In the genomic region with DNA sequence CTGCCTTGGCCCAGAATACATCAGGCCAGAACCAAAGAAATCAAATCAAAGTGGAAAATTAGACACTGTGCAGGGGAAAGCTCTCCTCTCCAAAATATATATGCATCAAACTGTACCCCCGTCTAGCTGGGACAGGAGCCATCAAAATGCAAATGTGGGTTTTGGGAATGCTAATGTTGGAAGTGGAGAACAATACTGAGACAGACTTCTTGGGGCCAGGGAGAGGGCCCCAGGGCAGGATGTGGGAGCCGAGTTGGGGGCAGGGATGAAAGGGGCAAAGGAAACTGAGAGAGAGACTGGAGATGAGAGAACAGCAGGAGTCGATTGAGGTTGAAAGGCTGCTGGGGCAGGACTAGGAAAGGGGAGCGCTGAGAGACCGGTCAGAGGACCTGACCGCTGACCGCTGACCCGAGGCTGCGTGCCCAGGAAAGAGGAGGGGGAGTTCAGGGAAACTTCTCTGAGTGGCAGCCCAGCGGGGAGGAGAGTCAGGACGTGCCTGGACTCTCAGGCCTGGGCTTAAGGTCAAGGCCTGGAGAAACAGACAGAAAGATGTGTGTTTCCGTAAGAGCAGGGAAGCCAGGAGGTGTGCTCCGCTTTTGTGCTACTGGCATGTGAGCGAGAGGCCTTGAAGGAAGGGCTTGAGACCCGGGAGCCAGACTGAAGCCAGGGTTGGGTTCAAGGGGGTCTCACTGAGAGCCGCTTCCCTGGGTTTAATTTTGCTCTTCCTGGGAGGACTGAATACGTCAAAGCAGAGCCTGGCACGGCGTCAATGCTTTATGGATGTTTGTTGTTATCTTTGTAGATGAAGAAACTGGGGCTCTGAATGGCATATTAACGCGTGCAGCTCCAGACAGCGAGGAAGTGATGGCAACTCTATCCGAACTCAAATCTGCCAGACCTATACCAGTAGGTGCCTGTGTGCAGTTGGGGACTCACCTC, we compare ENCODE assay signal across 15 cellular contexts.
DNase-seq lines count a peak whose midpoint lies in the region; TF ChIP-seq lines count a peak whose summit lies in the region.
"Had no signal": no experiment of that assay in that cellular context is flagged by ENCODE, and none has a peak within 500 bp of the region (broad histone marks: within the 10 kb centered on the region; RNA-seq: fewer than 3 reads in every experiment).

No MANE protein-coding gene starts in this region.

- H4K91ac ChIP-seq in H9 (ENCODE audit: insufficient read length, low read depth, low read length) (no peak overlapping the region), neuronal stem cell (ENCODE audit: low read depth, low read length, poor library complexity) (no peak overlapping the region)

- DNase-seq in H9: peak; percentile 98
- peak; percentile 42 for DNase-seq in amniotic epithelial cell (ENCODE audit: low read depth)
- no peak for DNase-seq in neuronal stem cell (ENCODE audit: low spot score)
- DNase-seq in Peyer's patch: no peak
- DNase-seq in middle frontal gyrus (ENCODE audit: extremely low spot score, low spot score): no peak
- DNase-seq in coronary artery (ENCODE audit: low spot score): no peak
- no peak for DNase-seq in AML-193 (lab: John Stamatoyannopoulos, UW)
- DNase-seq: activated effector memory CD4-positive, alpha-beta T cell treated with Interleukin-2 at 50 U/mL for 16 hours; EL; NCI-H2081 treated with DMSO at 0.1 percent for 48 hours; NCI-H774; stimulated activated CD4-positive, alpha-beta T cell treated with anti-CD3 and anti-CD28 coated beads, Interleukin-4, amount 100 ng/mL, for 1 hour had no signal

- H3K14ac ChIP-seq in H9 (ENCODE audit: insufficient read depth, low read length): peak overlapping the region; percentile 67
- no peak overlapping the region for H3K14ac ChIP-seq in neuronal stem cell (ENCODE audit: low read length)

- H2BK120ac ChIP-seq in H9 (ENCODE audit: low read depth, low read length, poor library complexity, severe bottlenecking): no peak overlapping the region
- no peak overlapping the region for H2BK120ac ChIP-seq in neuronal stem cell (ENCODE audit: low read depth, low read length)

- H3K4ac ChIP-seq in H9 (ENCODE audit: low read depth, low read length) (no peak overlapping the region), neuronal stem cell (ENCODE audit: low read length) (no peak overlapping the region)

- H2BK20ac ChIP-seq in H9 (ENCODE audit: low read depth, low read length, poor library complexity, severe bottlenecking): peak overlapping the region; percentile 46

- H3K4me3 Mint-ChIP-seq in H9: peak overlapping the region; percentile 56 to 70

- H3K23ac ChIP-seq in H9 (ENCODE audit: insufficient read length, low read depth, low read length): no peak overlapping the region
- no peak overlapping the region for H3K23ac ChIP-seq in neuronal stem cell (ENCODE audit: low read depth, low read length, poor library complexity)

- H3K79me2 ChIP-seq in H9 (ENCODE audit: insufficient read depth, low read length): no peaks in the 10 kb centered on the region

- H3K27ac ChIP-seq in H9 (ENCODE audit: insufficient read length, low read depth, low read length) (peak overlapping the region; percentile 90), iPS-18a (ENCODE audit: low read length) (peak overlapping the region; percentile 36), neuronal stem cell (replicated peaks; ENCODE audit: low read length) (no peak overlapping the region), Peyer's patch (no peak overlapping the region), coronary artery (no peak overlapping the region)
- H3K27ac ChIP-seq: BLaER1 treated with 17β-estradiol and CSF1 and Interleukin-3, amounts not matched to agents 10 nM and 100 nM had no signal

- no peak overlapping the region for H4K8ac ChIP-seq in H9 (replicated peaks; ENCODE audit: insufficient read length, low read depth, low read length)
- H4K8ac ChIP-seq in neuronal stem cell (ENCODE audit: low read depth, low read length): no peak overlapping the region

- H3K36me3 ChIP-seq in iPS-18a (ENCODE audit: control insufficient read depth, low read depth, low read length): no peaks in the 10 kb centered on the region
- no peaks in the 10 kb centered on the region for H3K36me3 ChIP-seq in neuronal stem cell (replicated peaks in 1 of 2; ENCODE audit: control insufficient read depth in 2 of 2, insufficient read depth in 2 of 2, low read length in 2 of 2)
- H3K36me3 ChIP-seq in Peyer's patch: no peaks in the 10 kb centered on the region
- H3K36me3 ChIP-seq: BLaER1 treated with 17β-estradiol and CSF1 and Interleukin-3, amounts not matched to agents 10 nM and 100 nM; tibial nerve had no signal

- no peak overlapping the region for H2BK5ac ChIP-seq in H9 (ENCODE audit: insufficient read length, low read length)
- H2BK5ac ChIP-seq in neuronal stem cell (ENCODE audit: low read length): no peak overlapping the region

- H3K79me1 ChIP-seq in H9 (ENCODE audit: insufficient read depth, low read depth, low read length, poor library complexity, severe bottlenecking): no peaks in the 10 kb centered on the region
- H3K79me1 ChIP-seq in neuronal stem cell (ENCODE audit: low read depth, low read length): no peaks in the 10 kb centered on the region

- H3K27me3 ChIP-seq in H9 (ENCODE audit: insufficient read depth, low read length) (no peaks in the 10 kb centered on the region), iPS-18a (ENCODE audit: control insufficient read depth, insufficient read depth, low read length) (peaks cover 8% of the 10 kb centered on the region), neuronal stem cell (ENCODE audit: control insufficient read depth in 3 of 3, insufficient read depth in 3 of 3, low read depth in 1 of 3, low read length in 3 of 3) (peaks cover 0 to 3% (median 0%) of the 10 kb centered on the region in 3 experiments), Peyer's patch (no peaks in the 10 kb centered on the region)
- H3K27me3 ChIP-seq: tibial nerve had no signal

- peaks cover 13% of the 10 kb centered on the region for H3K27me3 Mint-ChIP-seq in H9 (ENCODE audit: low read depth)

- H4K20me1 ChIP-seq in H9 (ENCODE audit: control insufficient read depth, insufficient read depth, insufficient read length): no peaks in the 10 kb centered on the region
- H4K20me1 ChIP-seq: BLaER1 treated with 17β-estradiol and CSF1 and Interleukin-3, amounts not matched to agents 10 nM and 100 nM had no signal

- no peak overlapping the region for H3T11ph ChIP-seq in H9 (ENCODE audit: low read length)

- H2AK5ac ChIP-seq in H9 (ENCODE audit: insufficient read length, low read length): no peak overlapping the region
- H2AK5ac ChIP-seq in neuronal stem cell (ENCODE audit: low read depth, low read length): no peak overlapping the region

- H2AFZ ChIP-seq in H9 (ENCODE audit: low read length) (no peak overlapping the region), neuronal stem cell (ENCODE audit: low read length) (peak overlapping the region; percentile 5)

- H3K4me2 ChIP-seq in H9 (ENCODE audit: insufficient read depth, insufficient read length, low read length) (peak overlapping the region; percentile 65), neuronal stem cell (ENCODE audit: insufficient read depth, low read length, poor library complexity, severe bottlenecking) (no peak overlapping the region)

- H3K9ac ChIP-seq in H9 (ENCODE audit: extremely low read depth, insufficient read length, low read length) (peak overlapping the region; percentile 44), iPS-18a (ENCODE audit: low read length) (peak overlapping the region; percentile 2), neuronal stem cell (ENCODE audit: low read depth, low read length, poor library complexity) (no peak overlapping the region)
- H3K9ac ChIP-seq: BLaER1 treated with 17β-estradiol and CSF1 and Interleukin-3, amounts not matched to agents 10 nM and 100 nM had no signal

- H3K4me3 ChIP-seq in iPS-18a (ENCODE audit: low read length) (peak overlapping the region; percentile 36), neuronal stem cell (ENCODE audit: low read length in 2 of 2) (peak overlapping the region in 1 of 2 donors; percentile 16), Peyer's patch (no peak overlapping the region), coronary artery (no peak overlapping the region)
- H3K4me3 ChIP-seq: BLaER1 treated with 17β-estradiol and CSF1 and Interleukin-3, amounts not matched to agents 10 nM and 100 nM; tibial nerve had no signal

- no peak for TF ChIP-seq CTCF in H9 (conservative IDR thresholded peaks at IDR 0.05)
- no peak for TF ChIP-seq CTCF in Peyer's patch (IDR thresholded peaks at IDR 0.05)
- TF ChIP-seq CTCF in coronary artery (IDR thresholded peaks at IDR 0.05): no peak

- H2BK15ac ChIP-seq in H9 (ENCODE audit: low read depth, low read length): no peak overlapping the region
- H2BK15ac ChIP-seq in neuronal stem cell (ENCODE audit: low read length): no peak overlapping the region

- TF ChIP-seq POLR2A in Peyer's patch (IDR thresholded peaks at IDR 0.05): no peak

- peak overlapping the region; percentile 13 for H2BK12ac ChIP-seq in H9 (ENCODE audit: insufficient read length, low read depth, low read length)
- H2BK12ac ChIP-seq in neuronal stem cell (ENCODE audit: low read length): no peak overlapping the region

- peak overlapping the region; percentile 15 for H4K5ac ChIP-seq in H9 (ENCODE audit: insufficient read length, low read depth, low read length)

- peaks cover 12% of the 10 kb centered on the region for H3K23me2 ChIP-seq in H9 (ENCODE audit: insufficient read length, low read depth, low read length, poor library complexity, severe bottlenecking)

- peaks cover 80 to 81% of the 10 kb centered on the region in 2 experiments for H3K4me1 Mint-ChIP-seq in H9

- H3K9me3 ChIP-seq in H9 (ENCODE audit: control insufficient read depth, low read depth, low read length) (no peaks in the 10 kb centered on the region), iPS-18a (ENCODE audit: control insufficient read depth, low read depth, low read length) (no peaks in the 10 kb centered on the region), neuronal stem cell (replicated peaks in 1 of 2; ENCODE audit: control insufficient read depth in 2 of 2, insufficient read depth in 1 of 2, low read depth in 1 of 2, low read length in 2 of 2) (peaks cover 0 to 1% of the 10 kb centered on the region in 2 donors), Peyer's patch (no peaks in the 10 kb centered on the region)
- H3K9me3 ChIP-seq: BLaER1 treated with 17β-estradiol and CSF1 and Interleukin-3, amounts not matched to agents 10 nM and 100 nM; tibial nerve had no signal

- H3K27ac Mint-ChIP-seq in H9: peak overlapping the region; percentile 98 to 99 (median 99)

- no peak overlapping the region for H3K56ac ChIP-seq in H9 (ENCODE audit: insufficient read length, low read depth, low read length)

- H3K9me3 Mint-ChIP-seq in H9: peaks cover 0 to 6% of the 10 kb centered on the region in 2 experiments; a peak in 2 of 5 replicates

- H3K4me1 ChIP-seq in H9 (ENCODE audit: insufficient read depth, low read length): peaks cover 15% of the 10 kb centered on the region
- H3K4me1 ChIP-seq in iPS-18a (ENCODE audit: control insufficient read depth, low read depth, low read length): peaks cover 49% of the 10 kb centered on the region
- H3K4me1 ChIP-seq in neuronal stem cell (ENCODE audit: control insufficient read depth in 2 of 2, insufficient read depth in 1 of 2, low read depth in 1 of 2, low read length in 2 of 2): peaks cover 26 to 37% of the 10 kb centered on the region in 2 donors
- peaks cover 0 to 17% (median 0%) of the 10 kb centered on the region in 4 donors for H3K4me1 ChIP-seq in Peyer's patch

- H3K18ac ChIP-seq in H9 (ENCODE audit: insufficient read length, low read depth, low read length) (peak overlapping the region; percentile 68), neuronal stem cell (ENCODE audit: low read length) (no peak overlapping the region)

- WGBS in H9 (ENCODE audit: extremely low coverage, insufficient read length, low lambda C conversion rate): no CpG with 5 or more reads among the region's 23 CpGs
- WGBS in neuronal stem cell (ENCODE audit: extremely low coverage in 2 of 2, insufficient read length in 2 of 2, insufficient replicate concordance in 1 of 2), 2 donors: no CpG with 5 or more reads among the region's 23 CpGs

- no peaks in the 10 kb centered on the region; a peak in 1 of 7 replicates for H3K36me3 Mint-ChIP-seq in H9 (ENCODE audit: insufficient read depth in 1 of 3, low read depth in 3 of 3)

Comparison
In these comparisons a context has a peak if more than half of its experiments do, and no peak if none do; other contexts are left out.
1. DNase-seq: peak in H9 (single experiment) and amniotic epithelial cell (single experiment); none in neuronal stem cell (single experiment), Peyer's patch (0 of 3), middle frontal gyrus (single experiment), coronary artery (single experiment) and AML-193 (0 of 2).
2. H3K27ac ChIP-seq: peak in H9 (single experiment) and iPS-18a (single experiment); none in neuronal stem cell (single experiment), Peyer's patch (0 of 4) and coronary artery (0 of 2).